ENCODE assay signal across 8 cellular contexts in the genomic region with DNA sequence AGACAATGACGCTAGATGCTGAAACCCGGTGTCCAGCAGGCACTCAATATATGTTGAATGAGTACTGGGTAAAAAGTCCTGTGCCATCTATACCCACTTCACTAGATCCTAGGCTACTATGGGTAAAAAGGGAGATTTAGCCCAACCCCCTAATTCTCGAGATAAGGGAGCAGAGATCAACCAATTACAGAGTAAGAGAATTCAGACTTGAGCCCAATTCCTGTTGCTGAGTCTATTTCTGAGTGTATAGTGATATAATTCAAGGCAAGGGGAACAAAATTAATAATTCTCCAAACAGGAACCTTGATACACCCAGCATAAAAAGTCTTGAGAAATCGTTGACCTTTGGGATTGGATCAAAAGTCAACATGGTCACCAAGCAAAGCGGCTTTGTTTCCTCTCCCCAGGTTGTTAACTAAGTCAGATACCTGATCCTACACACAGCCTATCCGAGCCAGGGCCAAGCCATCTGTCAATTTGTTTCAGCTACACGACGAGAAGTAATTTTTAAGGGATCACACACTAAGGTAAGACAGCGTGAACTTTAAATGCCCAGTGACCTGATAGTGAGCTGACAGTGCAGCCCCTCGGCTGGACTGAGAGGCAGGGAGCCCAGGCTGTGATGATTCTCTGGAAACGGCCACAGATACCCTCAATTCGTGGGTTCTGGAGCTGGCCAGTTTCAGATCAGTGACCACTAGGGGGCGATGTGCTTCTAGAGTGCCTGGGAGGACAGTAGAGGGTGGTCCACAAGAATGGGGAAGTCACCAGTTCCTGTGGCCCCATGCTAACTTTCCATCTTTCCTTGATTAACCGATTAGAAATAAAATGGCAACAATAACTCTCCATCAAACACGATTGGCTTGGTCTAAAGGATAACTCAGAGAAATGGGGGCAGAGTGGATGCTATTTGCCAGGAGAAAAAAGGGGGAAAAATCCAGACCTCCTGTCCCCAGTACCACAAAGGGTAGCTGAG. TPM values are rescaled to one million over a fixed set of nuclear protein-coding genes. Genes with fewer than 3 reads are reported as not detected.
DNase-seq lines count a peak whose midpoint lies in the region; ATAC-seq, FAIRE-seq and TF ChIP-seq lines count a peak whose summit lies in the region.

No MANE protein-coding gene starts in this region.

- ATAC-seq in foreskin keratinocyte (peak; percentile 21), pancreas (peak; percentile 63 to 75 (median 64)), upper lobe of right lung (peak; percentile 54)

- DNase-seq in C1 segment of cervical spinal cord (lab: John Stamatoyannopoulos, UW) = peak in 8 of 14 donors; percentile 18 to 61 (median 42)
- peak; percentile 79 for DNase-seq in HEK293T (ENCODE audit: extremely low spot score)
- peak in 1 of 2 experiments; percentile 24 for DNase-seq in PC-9
- DNase-seq in activated T-helper 1 cell treated with Interleukin-2 at 50 U/mL for 16 hours (ENCODE audit: low read depth) = peak; percentile 20
- no peak for DNase-seq in foreskin keratinocyte
- DNase-seq in pancreas = peak in 4 of 6 donors; percentile 49 to 63 (median 53)
- DNase-seq in upper lobe of right lung = peak; percentile 60
- no peak for DNase-seq in OCI-M2 (lab: John Stamatoyannopoulos, UW; ENCODE audit: unreplicated experiment)

- intact Hi-C loops in PC-9 (cut with micrococcal nuclease; ENCODE audit: unreplicated experiment) = loop anchor here (5.0 kb wide), 1 partner anchor 102 kb away; no protein-coding TSS in a partner anchor
- intact Hi-C loops in pancreas (cut with DNase I) = no loop called here
- intact Hi-C loops in upper lobe of right lung (cut with DNase I) = no loop called here

- H3K4me1 ChIP-seq in PC-9 (replicated peaks; ENCODE audit: insufficient read depth) = peaks cover 42% of the 10 kb centered on the region
- peaks cover under 1% of the 10 kb centered on the region for H3K4me1 ChIP-seq in foreskin keratinocyte
- peaks cover 8 to 28% (median 28%) of the 10 kb centered on the region in 3 donors for H3K4me1 ChIP-seq in pancreas
- peaks cover 38% of the 10 kb centered on the region for H3K4me1 ChIP-seq in upper lobe of right lung

- H3K9me3 ChIP-seq in PC-9 (ENCODE audit: insufficient read depth, low read depth) = no peaks in the 10 kb centered on the region
- no peaks in the 10 kb centered on the region for H3K9me3 ChIP-seq in pancreas
- H3K9me3 ChIP-seq in upper lobe of right lung = no peaks in the 10 kb centered on the region

- no peaks in the 10 kb centered on the region for H3K9me2 ChIP-seq in PC-9 (ENCODE audit: insufficient read depth)

- no peak for FAIRE-seq in pancreas (lab: Jason Lieb, UNC)

- CTCF ChIA-PET in HEK293T (lab: Yijun Ruan, JAX) (interaction anchor here (0.6 to 1.6 kb wide), 12 partner anchors 9 to 578 kb away, joined by 3 to 7 read pairs (median 4); no protein-coding TSS in a partner anchor), PC-9 (lab: Charles Lee) (interaction anchor here (0.5 to 1.2 kb wide), 2 partner anchors 32 to 48 kb away, joined by 3 to 5 read pairs; no protein-coding TSS in a partner anchor)

- no peak overlapping the region for H3K27ac ChIP-seq in PC-9
- H3K27ac ChIP-seq in foreskin keratinocyte = no peak overlapping the region
- H3K27ac ChIP-seq in pancreas = peak overlapping the region; percentile 9 to 75 (median 64)
- peak overlapping the region; percentile 65 for H3K27ac ChIP-seq in upper lobe of right lung

- peaks cover 6% of the 10 kb centered on the region; the same call in 1 of the 2 replicates for H3K79me2 ChIP-seq in PC-9 (ENCODE audit: low read depth)

- WGBS in pancreas, 2 donors = 35 to 40% methylated on average over 15 of the region's 15 CpGs

- H3K36me3 ChIP-seq in PC-9 (ENCODE audit: low read depth) (no peaks in the 10 kb centered on the region), pancreas (no peaks in the 10 kb centered on the region), upper lobe of right lung (no peaks in the 10 kb centered on the region)

- no peak overlapping the region for H3K4me2 ChIP-seq in PC-9

- no TSS peak for BruUV-seq in PC-9 (replicated peaks; lab: Mats Ljungman, UMichigan)

- peaks cover 13% of the 10 kb centered on the region; the same call in 1 of the 2 replicates for H3F3A ChIP-seq in PC-9 (ENCODE audit: insufficient read depth, low read depth)

- H3K27me3 ChIP-seq in PC-9 (ENCODE audit: insufficient read depth, low read depth) (no peaks in the 10 kb centered on the region), foreskin keratinocyte (no peaks in the 10 kb centered on the region), pancreas (no peaks in the 10 kb centered on the region), upper lobe of right lung (no peaks in the 10 kb centered on the region)

- no peaks in the 10 kb centered on the region for H4K20me1 ChIP-seq in PC-9 (ENCODE audit: insufficient read depth)

- POLR2A ChIA-PET in HEK293T (lab: Yijun Ruan, JAX) = no interaction called here
- POLR2A ChIA-PET in PC-9 (lab: Charles Lee; ENCODE audit: unreplicated experiment) = no interaction called here

- H3K4me3 ChIP-seq in PC-9 (no peak overlapping the region), pancreas (no peak overlapping the region), upper lobe of right lung (no peak overlapping the region)

- H2AFZ ChIP-seq in PC-9 = no peak overlapping the region

- TF ChIP-seq CTCF in PC-9 (conservative IDR thresholded peaks at IDR 0.05) (peak; percentile 71), foreskin keratinocyte (conservative IDR thresholded peaks at IDR 0.05) (peak; percentile 74), pancreas (IDR thresholded peaks at IDR 0.05) (peak; percentile 53 to 67 (median 56)), upper lobe of right lung (IDR thresholded peaks at IDR 0.05) (peak; percentile 65)

TF ChIP-seq in HEK293T, 16 proteins besides CTCF, POLR2A, EP300 and RAD21:
- no peak for TF ChIP-seq FOXM1 (IDR thresholded peaks at IDR 0.05; ENCODE audit: borderline replicate concordance)
- no peak for TF ChIP-seq HDGF (IDR thresholded peaks at IDR 0.05; ENCODE audit: borderline replicate concordance)
- no peak for TF ChIP-seq L3MBTL2 (conservative IDR thresholded peaks at IDR 0.05)
- no peak for TF ChIP-seq LEF1 (IDR thresholded peaks at IDR 0.05; ENCODE audit: borderline replicate concordance)
TF ChIP-seq in HEK293T: peak in this region for 0.

RNA-seq across cellular contexts. Expression of gene SLC22A23, which starts 46.2 kb away (rescaled TPM):
- total RNA-seq in PC-9 (2021) = 13.5 and 16.3 TPM in 2 replicates
- total RNA-seq in foreskin keratinocyte = 2.2 and 2.8 TPM in 2 replicates
- 1.1 and 1.3 TPM in 2 replicates for polyA plus RNA-seq in foreskin keratinocyte
- total RNA-seq in pancreas = 10 to 100 TPM; 12.6 to 27.9 (median 15.9) TPM
- polyA plus RNA-seq in pancreas = 1 to 10 TPM; 4.9 to 7.6 TPM
- total RNA-seq in upper lobe of right lung = 19.2 TPM

Comparison
In these comparisons a context has a peak if more than half of its experiments do, and no peak if none do; other contexts are left out.
1. DNase-seq: peak in C1 segment of cervical spinal cord (8 of 14), HEK293T (single experiment), activated T-helper 1 cell treated with Interleukin-2 at 50 U/mL for 16 hours (single experiment), pancreas (4 of 6) and upper lobe of right lung (single experiment); none in foreskin keratinocyte (0 of 2) and OCI-M2 (single experiment).
2. H3K27ac ChIP-seq: peak in pancreas (4 of 4) and upper lobe of right lung (single experiment); none in PC-9 (single experiment) and foreskin keratinocyte (single experiment).
3. Peak in every context shown above with its lines, with median percentiles within 50 percentile points of each other: CTCF ChIP-seq and ATAC-seq.